In the genomic region with DNA sequence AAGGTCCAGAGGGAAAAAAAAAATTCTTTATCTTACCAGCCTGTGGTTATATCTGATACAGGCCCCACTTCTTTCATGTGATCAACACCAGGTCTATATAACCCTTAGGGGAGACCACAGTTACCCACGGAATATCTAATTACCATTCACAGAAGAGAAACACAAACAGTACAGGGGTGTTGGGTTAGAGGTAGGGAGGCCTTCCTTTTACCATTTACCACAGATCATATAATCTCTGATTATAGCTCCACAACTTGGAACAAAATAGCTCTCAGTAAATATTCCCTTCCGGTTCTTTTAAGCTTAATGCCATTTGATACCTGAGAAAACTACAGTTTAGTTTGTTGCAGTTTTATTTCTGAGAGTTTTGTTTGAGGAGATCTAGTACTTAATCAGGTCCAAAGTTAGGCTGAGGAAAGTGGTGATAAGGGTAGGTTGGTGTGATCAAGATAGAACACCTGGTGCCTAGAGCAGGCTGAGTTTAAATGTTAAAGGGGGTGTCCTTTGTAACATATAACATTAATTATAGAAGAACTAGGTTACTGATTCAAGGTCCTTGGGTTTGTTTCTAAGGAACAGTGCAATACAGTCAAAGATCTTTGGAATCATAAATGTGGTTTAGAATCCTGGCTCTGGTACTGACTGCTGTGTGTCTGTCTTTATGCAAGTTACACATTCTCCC, we compare ENCODE assay signal across 8 cellular contexts. TPM values are rescaled to one million over a fixed set of nuclear protein-coding genes. Genes with fewer than 3 reads are reported as not detected.
DNase-seq lines count a peak whose midpoint lies in the region; ATAC-seq and TF ChIP-seq lines count a peak whose summit lies in the region.

No MANE protein-coding gene starts in this region.

- peak in 1 of 2 donors; percentile 39 for ATAC-seq in natural killer cell treated with Interleukin-12 subunit alpha and Interleukin-12 subunit beta and Interleukin-15 and Interleukin-18, amount 100 ng/mL, for 72 hours
- no peak for ATAC-seq in GM19455 (IDR thresholded peaks at IDR 0.05; ENCODE audit: unreplicated experiment)
- ATAC-seq in HG02623 (IDR thresholded peaks at IDR 0.05; ENCODE audit: unreplicated experiment) = no peak

- H3K4me1 Mint-ChIP-seq in brain = peaks cover 38% of the 10 kb centered on the region
- peaks cover 38 to 43% of the 10 kb centered on the region in 2 donors for H3K4me1 Mint-ChIP-seq in natural killer cell treated with Interleukin-12 subunit alpha and Interleukin-12 subunit beta and Interleukin-15 and Interleukin-18, amount 100 ng/mL, for 72 hours (ENCODE audit: low read depth in 2 of 2)

- no peaks in the 10 kb centered on the region for H3K9me3 Mint-ChIP-seq in brain
- no peaks in the 10 kb centered on the region for H3K9me3 Mint-ChIP-seq in natural killer cell treated with Interleukin-12 subunit alpha and Interleukin-12 subunit beta and Interleukin-15 and Interleukin-18, amount 100 ng/mL, for 72 hours

- peaks cover 4% of the 10 kb centered on the region for H3K36me3 Mint-ChIP-seq in brain
- no peaks in the 10 kb centered on the region for H3K36me3 Mint-ChIP-seq in natural killer cell treated with Interleukin-12 subunit alpha and Interleukin-12 subunit beta and Interleukin-15 and Interleukin-18, amount 100 ng/mL, for 72 hours

- TF ChIP-seq CTCF in NB4 (IDR thresholded peaks at IDR 0.05; ENCODE audit: low read depth, low read length) = no peak
- no peak for TF ChIP-seq CTCF in brain (conservative IDR thresholded peaks at IDR 0.05)

- H3K4me3 Mint-ChIP-seq in brain = peak overlapping the region in 4 of 5 experiments; percentile 26 to 71 (median 46)
- peak overlapping the region; percentile 76 for H3K4me3 Mint-ChIP-seq in natural killer cell treated with Interleukin-12 subunit alpha and Interleukin-12 subunit beta and Interleukin-15 and Interleukin-18, amount 100 ng/mL, for 72 hours

- no peak for TF ChIP-seq POLR2A in NB4 (IDR thresholded peaks at IDR 0.05; ENCODE audit: extremely low read depth, insufficient read length)

- no peak overlapping the region for H3K4me3 ChIP-seq in NB4 (ENCODE audit: low read depth, low read length)

- peaks cover 9% of the 10 kb centered on the region for H3K27me3 Mint-ChIP-seq in brain
- H3K27me3 Mint-ChIP-seq in natural killer cell treated with Interleukin-12 subunit alpha and Interleukin-12 subunit beta and Interleukin-15 and Interleukin-18, amount 100 ng/mL, for 72 hours = no peaks in the 10 kb centered on the region

- peak; percentile 93 for DNase-seq in DMS153 treated with DMSO at 0.1 percent for 48 hours (lab: John Stamatoyannopoulos, UW; ENCODE audit: unreplicated experiment)
- DNase-seq in NB4 (ENCODE audit: low read depth) = peak; percentile 4
- DNase-seq in natural killer cell treated with Interleukin-12 subunit alpha and Interleukin-12 subunit beta and Interleukin-15 and Interleukin-18, amount 100 ng/mL, for 72 hours (ENCODE audit: low spot score) = no peak
- DNase-seq in stimulated activated CD4-positive, alpha-beta T cell treated with anti-CD3 and anti-CD28 coated beads, Interleukin-12 subunit alpha, Interleukin-12 subunit beta, amount 100 ng/mL, for 4 hours = no peak
- DNase-seq in epidermal melanocyte (ENCODE audit: insufficient read length, low spot score) = no peak

- peak overlapping the region in 4 of 5 experiments; percentile 14 to 96 (median 88) for H3K27ac Mint-ChIP-seq in brain
- peak overlapping the region; percentile 88 to 90 for H3K27ac Mint-ChIP-seq in natural killer cell treated with Interleukin-12 subunit alpha and Interleukin-12 subunit beta and Interleukin-15 and Interleukin-18, amount 100 ng/mL, for 72 hours

RNA-seq across cellular contexts. Expression of a gene that starts 14.1 kb away (rescaled TPM):
- 74.3 TPM for polyA plus RNA-seq in brain (ENCODE audit: insufficient read depth, low read depth, low replicate concordance)
- total RNA-seq in natural killer cell treated with Interleukin-12 subunit alpha and Interleukin-12 subunit beta and Interleukin-15 and Interleukin-18, amount 100 ng/mL, for 72 hours = 10 to 100 TPM; 50.7 to 60.5 TPM

Comparison
In these comparisons a context has a peak if more than half of its experiments do, and no peak if none do; other contexts are left out.
1. DNase-seq: peak in DMS153 treated with DMSO at 0.1 percent for 48 hours (single experiment) and NB4 (single experiment); none in natural killer cell treated with Interleukin-12 subunit alpha and Interleukin-12 subunit beta and Interleukin-15 and Interleukin-18, amount 100 ng/mL, for 72 hours (single experiment), stimulated activated CD4-positive, alpha-beta T cell treated with anti-CD3 and anti-CD28 coated beads, Interleukin-12 subunit alpha, Interleukin-12 subunit beta, amount 100 ng/mL, for 4 hours (single experiment) and epidermal melanocyte (single experiment).